Comparison of ENCODE assay signal across 1 cellular context in genomic region chr14:68762944-68763831, GRCh38.
A peak's percentile ranks its signal among the peaks of the same experiment; 100 is the strongest.
TF ChIP-seq lines count a peak whose summit lies in the region.

No MANE protein-coding gene starts in this region.

TF ChIP-seq in K562, 482 proteins besides CTCF, POLR2A, EP300 and RAD21 (continued from another document and continues in another):
- peak; percentile 77 to 86; a peak in 3 of 4 replicates for TF ChIP-seq UBTF (IDR thresholded peaks at IDR 0.05; ENCODE audit: borderline replicate concordance in 1 of 2, low read depth in 2 of 2, low read length in 2 of 2)
- no peak for TF ChIP-seq ZNF512 (tag; IDR thresholded peaks at IDR 0.05)
- no peak for TF ChIP-seq ZKSCAN1 (IDR thresholded peaks at IDR 0.05; ENCODE audit: low read depth, low read length)
- TF ChIP-seq ESRRA (IDR thresholded peaks at IDR 0.05; ENCODE audit: borderline replicate concordance, low read depth) = no peak; the same call in 1 of the 2 replicates
- TF ChIP-seq THAP7 (CRISPR knock-in tag; IDR thresholded peaks at IDR 0.05) = no peak
- TF ChIP-seq ZNF165 (CRISPR knock-in tag; IDR thresholded peaks at IDR 0.05; ENCODE audit: borderline replicate concordance) = peak; percentile 92; the same call in 1 of the 2 replicates
- peak; percentile 78 for TF ChIP-seq VEZF1 (CRISPR knock-in tag; IDR thresholded peaks at IDR 0.05)
- no peak for TF ChIP-seq ELF2 (CRISPR knock-in tag; IDR thresholded peaks at IDR 0.05)
- no peak for TF ChIP-seq RHOXF2B (CRISPR knock-in tag; conservative IDR thresholded peaks at IDR 0.05)
- TF ChIP-seq ARHGAP35 (IDR thresholded peaks at IDR 0.05; ENCODE audit: partially characterized antibody) = no peak
- no peak for TF ChIP-seq RBM17 (IDR thresholded peaks at IDR 0.05; ENCODE audit: borderline replicate concordance, low read depth, low read length)
- no peak for TF ChIP-seq SIN3B (IDR thresholded peaks at IDR 0.05; ENCODE audit: low read depth)
- no peak for TF ChIP-seq GTF2A2 (tag; IDR thresholded peaks at IDR 0.05)
- TF ChIP-seq ZNF695 (CRISPR knock-in tag; IDR thresholded peaks at IDR 0.05) = no peak
- no peak for TF ChIP-seq FOXP4 (CRISPR knock-in tag; IDR thresholded peaks at IDR 0.05; ENCODE audit: borderline replicate concordance)
- no peak for TF ChIP-seq KDM2B (CRISPR knock-in tag; IDR thresholded peaks at IDR 0.05)
- TF ChIP-seq ELK1 (CRISPR knock-in tag; IDR thresholded peaks at IDR 0.05) = no peak
- peak; percentile 95 for TF ChIP-seq CBFA2T3 (IDR thresholded peaks at IDR 0.05)
- TF ChIP-seq JUNB (CRISPR knock-in tag; conservative IDR thresholded peaks at IDR 0.05) = no peak
- peak; percentile 67; the same call in 1 of the 2 replicates for TF ChIP-seq JUND (IDR thresholded peaks at IDR 0.05; ENCODE audit: borderline replicate concordance, low read depth, low read length)
- peak; percentile 40; the same call in 1 of the 3 replicates for TF ChIP-seq JUND (tag; IDR thresholded peaks at IDR 0.05; ENCODE audit: borderline replicate concordance, low read depth, low read length)
- TF ChIP-seq ZNF584 (CRISPR knock-in tag; IDR thresholded peaks at IDR 0.05; ENCODE audit: low read depth) = no peak
- TF ChIP-seq BRF1 (IDR thresholded peaks at IDR 0.05; ENCODE audit: borderline replicate concordance, extremely low read depth, insufficient read length) = no peak
- 0 out of 2 replicates have a peak, but pooled peaks have one; percentile 10 for TF ChIP-seq CXXC5 (CRISPR knock-in tag; IDR thresholded peaks at IDR 0.05)
- peak; percentile 92 for TF ChIP-seq EGR1 (conservative IDR thresholded peaks at IDR 0.05)
- no peak for TF ChIP-seq PPARD (CRISPR knock-in tag; IDR thresholded peaks at IDR 0.05)
- no peak for TF ChIP-seq ZBTB33 (CRISPR knock-in tag; IDR thresholded peaks at IDR 0.05)
- no peak for TF ChIP-seq ID3 (CRISPR knock-in tag; IDR thresholded peaks at IDR 0.05)
- no peak for TF ChIP-seq ID3 (tag; IDR thresholded peaks at IDR 0.05)
- no peak for TF ChIP-seq ZNF79 (CRISPR knock-in tag; IDR thresholded peaks at IDR 0.05; ENCODE audit: low read depth)
- TF ChIP-seq ZBTB26 (CRISPR knock-in tag; IDR thresholded peaks at IDR 0.05) = no peak
- TF ChIP-seq ZNF134 (CRISPR knock-in tag; conservative IDR thresholded peaks at IDR 0.05) = 0 out of 2 replicates have a peak, but pooled peaks have one; percentile 57
- no peak for TF ChIP-seq KDM5B (IDR thresholded peaks at IDR 0.05; ENCODE audit: insufficient replicate concordance, low read depth, low read length)
- TF ChIP-seq CBX2 (IDR thresholded peaks at IDR 0.05; ENCODE audit: insufficient read depth, low read length, poor library complexity, severe bottlenecking) = no peak
- TF ChIP-seq ZBTB11 (CRISPR knock-in tag; IDR thresholded peaks at IDR 0.05) = peak in 1 of 3 experiments; percentile 58; a peak in 1 of 6 replicates
- TF ChIP-seq HCFC1 (IDR thresholded peaks at IDR 0.05; ENCODE audit: low read depth, low read length) = no peak
- TF ChIP-seq NKRF (IDR thresholded peaks at IDR 0.05; ENCODE audit: borderline replicate concordance) = no peak
- no peak for TF ChIP-seq NCOA2 (IDR thresholded peaks at IDR 0.05; ENCODE audit: partially characterized antibody in 2 of 2)
- TF ChIP-seq DEAF1 (CRISPR knock-in tag; IDR thresholded peaks at IDR 0.05) = no peak
- TF ChIP-seq CEBPB (tag; IDR thresholded peaks at IDR 0.05) = no peak
